Comparison of ENCODE assay signal across 14 cellular contexts in genomic region chr10:69475433-69475830, GRCh38. TPM values are rescaled to one million over a fixed set of nuclear protein-coding genes. Genes with fewer than 3 reads are reported as not detected.
A peak's percentile ranks its signal among the peaks of the same experiment; 100 is the strongest.
DNase-seq lines count a peak whose midpoint lies in the region; ATAC-seq and TF ChIP-seq lines count a peak whose summit lies in the region.
"Had no signal": no experiment of that assay in that cellular context is flagged by ENCODE, and none has a peak within 500 bp of the region (broad histone marks: within the 10 kb centered on the region; RNA-seq: fewer than 3 reads in every experiment).

No MANE protein-coding gene starts in this region.

- peaks cover 47% of the 10 kb centered on the region for H3K4me1 ChIP-seq in mesodermal cell (ENCODE audit: control insufficient read depth, insufficient read depth, low read length, poor library complexity, severe bottlenecking)
- peaks cover 89% of the 10 kb centered on the region for H3K4me1 ChIP-seq in stomach smooth muscle (ENCODE audit: control insufficient read depth, insufficient read depth, low read length)

- H3K27me3 ChIP-seq in stomach smooth muscle (ENCODE audit: control insufficient read depth in 1 of 2, insufficient read depth in 2 of 2, low read length in 2 of 2) = no peaks in the 10 kb centered on the region

- H3K4me3 Mint-ChIP-seq in chondrocyte (ENCODE audit: unreplicated experiment) = no peak overlapping the region
- H3K4me3 Mint-ChIP-seq: activated CD4-positive, alpha-beta T cell treated with anti-CD3 and anti-CD28 coated beads for 36 hours; T-helper 17 cell had no signal

- no peaks in the 10 kb centered on the region for H3K36me3 ChIP-seq in mesodermal cell (ENCODE audit: control insufficient read depth, insufficient read depth, low read length)
- H3K36me3 ChIP-seq in stomach smooth muscle (ENCODE audit: control insufficient read depth in 2 of 2, insufficient read depth in 2 of 2, low read length in 2 of 2) = no peaks in the 10 kb centered on the region

- H3K36me3 Mint-ChIP-seq in chondrocyte (ENCODE audit: low read depth) = no peaks in the 10 kb centered on the region

- ATAC-seq in HG03520 (IDR thresholded peaks at IDR 0.05; ENCODE audit: unreplicated experiment) = no peak
- ATAC-seq: activated CD4-positive, alpha-beta T cell treated with anti-CD3 and anti-CD28 coated beads for 36 hours; T-helper 17 cell had no signal

- H3K4me1 Mint-ChIP-seq in chondrocyte (ENCODE audit: low read depth) = peaks cover 66% of the 10 kb centered on the region
- H3K4me1 Mint-ChIP-seq: activated CD4-positive, alpha-beta T cell treated with anti-CD3 and anti-CD28 coated beads for 36 hours had no signal

- no peak for TF ChIP-seq CTCF in chondrocyte (IDR thresholded peaks at IDR 0.05)

- H3K4me3 ChIP-seq in mesodermal cell (ENCODE audit: extremely low read depth, insufficient read depth, low read length, poor library complexity, severe bottlenecking) = no peak overlapping the region
- peak overlapping the region in 1 of 2 donors; percentile 17 for H3K4me3 ChIP-seq in stomach smooth muscle (ENCODE audit: low read length in 2 of 2)

- peak overlapping the region; percentile 21 to 47 for H3K9ac ChIP-seq in stomach smooth muscle (ENCODE audit: low read length in 2 of 2)

- no peaks in the 10 kb centered on the region for H3K27me3 Mint-ChIP-seq in chondrocyte (ENCODE audit: low read depth)
- H3K27me3 Mint-ChIP-seq: activated CD4-positive, alpha-beta T cell treated with anti-CD3 and anti-CD28 coated beads for 36 hours; T-helper 17 cell had no signal

- DNase-seq in GM03348 (ENCODE audit: low spot score) (peak; percentile 45), chondrocyte (ENCODE audit: low spot score) (no peak), NCI-H2227 (lab: John Stamatoyannopoulos, UW; ENCODE audit: unreplicated experiment) (no peak), DMS79 treated with DMSO at 0.1 percent for 48 hours (lab: John Stamatoyannopoulos, UW) (no peak), KG1 (lab: John Stamatoyannopoulos, UW) (no peak)
- DNase-seq: activated CD4-positive, alpha-beta T cell treated with anti-CD3 and anti-CD28 coated beads for 36 hours; NCI-H1105 treated with DMSO at 0.1 percent for 48 hours; NCI-H510A; stimulated activated CD4-positive, alpha-beta T cell treated with anti-CD3 and anti-CD28 coated beads, Interleukin-15, amount 100 ng/mL, for 24 hours; T-helper 17 cell had no signal

- peak overlapping the region; percentile 84 for H3K27ac ChIP-seq in mesodermal cell (ENCODE audit: low read depth, low read length, severe bottlenecking)
- peak overlapping the region; percentile 94 for H3K27ac ChIP-seq in stomach smooth muscle (ENCODE audit: low read length)

- H3K9me3 ChIP-seq in mesodermal cell (ENCODE audit: control insufficient read depth, low read length) = no peaks in the 10 kb centered on the region
- no peaks in the 10 kb centered on the region for H3K9me3 ChIP-seq in stomach smooth muscle (ENCODE audit: control insufficient read depth in 2 of 2, low read length in 2 of 2)

- WGBS in mesodermal cell (ENCODE audit: insufficient coverage in 2 of 2), 2 experiments = no CpG with 5 or more reads among the region's 2 CpGs

- peak overlapping the region; percentile 93 for H3K27ac Mint-ChIP-seq in chondrocyte (ENCODE audit: unreplicated experiment)
- H3K27ac Mint-ChIP-seq: activated CD4-positive, alpha-beta T cell treated with anti-CD3 and anti-CD28 coated beads for 36 hours; T-helper 17 cell had no signal

- no peaks in the 10 kb centered on the region for H3K9me3 Mint-ChIP-seq in chondrocyte (ENCODE audit: low read depth)

RNA-seq across cellular contexts. Expression of gene TSPAN15, which starts 24.2 kb away (rescaled TPM):
- 1.7 to 11.1 TPM (median 8.9 TPM) in 3 replicates for total RNA-seq in chondrocyte
- 34.0 TPM for polyA plus RNA-seq in mesodermal cell (2013, experiment 1 of 2)
- polyA plus RNA-seq in mesodermal cell (2013, experiment 2 of 2) = 30.0 TPM

RNA-seq across cellular contexts. Expression of gene TACR2, which starts 58.7 kb away (rescaled TPM):
- not detected in 3 replicates for total RNA-seq in chondrocyte
- polyA plus RNA-seq in mesodermal cell (2013, experiment 1 of 2) = not detected
- polyA plus RNA-seq in mesodermal cell (2013, experiment 2 of 2) = not detected
- total RNA-seq: activated CD4-positive, alpha-beta T cell treated with anti-CD3 and anti-CD28 coated beads for 36 hours; Daoy; T-helper 17 cell had no signal
